ENCODE assay signal across 26 cellular contexts in the genomic region with DNA sequence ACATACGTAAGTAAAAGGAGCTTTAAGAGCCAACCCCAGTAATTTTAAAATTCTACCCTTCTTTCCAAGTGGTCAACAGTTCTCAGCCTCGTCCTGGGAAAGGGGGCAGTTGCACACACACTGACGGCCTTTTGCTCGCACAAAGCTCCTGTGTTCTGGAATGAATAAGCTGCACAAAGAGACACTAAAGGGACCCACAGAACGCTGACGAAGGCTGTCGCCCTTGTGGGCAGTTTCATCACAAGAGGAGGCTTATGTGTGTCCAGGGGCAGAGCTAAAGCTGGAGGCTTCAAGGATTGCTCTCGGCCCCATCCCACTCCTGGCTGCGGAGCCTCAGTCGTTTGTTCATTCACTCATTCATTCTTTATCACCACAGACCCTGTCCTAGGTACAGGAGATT.
DNase-seq lines count a peak whose midpoint lies in the region; ATAC-seq, FAIRE-seq and TF ChIP-seq lines count a peak whose summit lies in the region.
"Had no signal": no experiment of that assay in that cellular context is flagged by ENCODE, and none has a peak within 500 bp of the region (broad histone marks: within the 10 kb centered on the region; RNA-seq: fewer than 3 reads in every experiment).

No MANE protein-coding gene starts in this region.

- H2AFZ ChIP-seq in trophoblast cell (ENCODE audit: insufficient read depth, low read length, poor library complexity) = no peak overlapping the region
- H2AFZ ChIP-seq: PC-9 had no signal

- no peak overlapping the region for H4K91ac ChIP-seq in trophoblast cell (ENCODE audit: low read depth, low read length)

- H3K79me2 ChIP-seq in trophoblast cell (ENCODE audit: control insufficient read depth, insufficient read depth, low read length, poor library complexity) = no peaks in the 10 kb centered on the region

- FAIRE-seq in urothelium cell line (lab: Jason Lieb, UNC) = no peak
- FAIRE-seq: A549, G401.6 had no signal

- TF ChIP-seq CTCF in type B pancreatic cell (conservative IDR thresholded peaks at IDR 0.05) = no peak

- no peak overlapping the region for H3K4me3 Mint-ChIP-seq in activated naive CD4-positive, alpha-beta T cell treated with anti-CD3 and anti-CD28 coated beads, Interleukin-2, amount 50 U/mL, for 24 hours
- H3K4me3 Mint-ChIP-seq in type B pancreatic cell = no peak overlapping the region
- no peak overlapping the region for H3K4me3 Mint-ChIP-seq in activated naive CD8-positive, alpha-beta T cell treated with anti-CD3 and anti-CD28 coated beads for 36 hours
- H3K4me3 Mint-ChIP-seq: activated T-cell treated with anti-CD3 and anti-CD28 coated beads, Interleukin-2, amount 50 U/mL, for 4 hours had no signal

- peaks cover 7% of the 10 kb centered on the region for H3K27me3 Mint-ChIP-seq in activated naive CD4-positive, alpha-beta T cell treated with anti-CD3 and anti-CD28 coated beads, Interleukin-2, amount 50 U/mL, for 24 hours
- H3K27me3 Mint-ChIP-seq in type B pancreatic cell = peaks cover 44% of the 10 kb centered on the region
- H3K27me3 Mint-ChIP-seq in activated naive CD8-positive, alpha-beta T cell treated with anti-CD3 and anti-CD28 coated beads for 36 hours = peaks cover 21% of the 10 kb centered on the region

- H3K4me2 ChIP-seq in trophoblast cell (ENCODE audit: low read length) = no peak overlapping the region
- H3K4me2 ChIP-seq: A549; BLaER1 treated with 17β-estradiol and CSF1 and Interleukin-3, amounts not matched to agents 10 nM and 100 nM; PC-9 had no signal

- H2AK5ac ChIP-seq in trophoblast cell (ENCODE audit: low read length) = no peak overlapping the region

- H3K79me1 ChIP-seq in trophoblast cell (ENCODE audit: low read length) = no peaks in the 10 kb centered on the region

- peaks cover 5% of the 10 kb centered on the region for H3K9me3 Mint-ChIP-seq in activated naive CD4-positive, alpha-beta T cell treated with anti-CD3 and anti-CD28 coated beads, Interleukin-2, amount 50 U/mL, for 24 hours
- H3K9me3 Mint-ChIP-seq in type B pancreatic cell = no peaks in the 10 kb centered on the region
- H3K9me3 Mint-ChIP-seq in activated naive CD8-positive, alpha-beta T cell treated with anti-CD3 and anti-CD28 coated beads for 36 hours = no peaks in the 10 kb centered on the region

- H3K4me1 Mint-ChIP-seq in activated naive CD4-positive, alpha-beta T cell treated with anti-CD3 and anti-CD28 coated beads, Interleukin-2, amount 50 U/mL, for 24 hours = no peaks in the 10 kb centered on the region
- H3K4me1 Mint-ChIP-seq in type B pancreatic cell (ENCODE audit: unreplicated experiment) = no peaks in the 10 kb centered on the region
- no peaks in the 10 kb centered on the region for H3K4me1 Mint-ChIP-seq in activated naive CD8-positive, alpha-beta T cell treated with anti-CD3 and anti-CD28 coated beads for 36 hours

- H3K36me3 ChIP-seq in trophoblast cell (ENCODE audit: control insufficient read depth in 1 of 2, insufficient read depth in 2 of 2, low read length in 2 of 2) = no peaks in the 10 kb centered on the region
- H3K36me3 ChIP-seq: BLaER1 treated with 17β-estradiol and CSF1 and Interleukin-3, amounts not matched to agents 10 nM and 100 nM; brain microvascular endothelial cell; gastrocnemius medialis; left lung had no signal

- H2BK12ac ChIP-seq in trophoblast cell (ENCODE audit: low read length) = no peak overlapping the region

- peak overlapping the region; percentile 50 for H3K23ac ChIP-seq in trophoblast cell (ENCODE audit: low read length)

- no peak overlapping the region for H3K4me3 ChIP-seq in trophoblast cell (ENCODE audit: low read depth, low read length)
- H3K4me3 ChIP-seq: A549; BLaER1 treated with 17β-estradiol and CSF1 and Interleukin-3, amounts not matched to agents 10 nM and 100 nM; gastrocnemius medialis; left lung; PC-9 had no signal

- H3K27me3 ChIP-seq in trophoblast cell (ENCODE audit: insufficient read depth, low read length) = no peaks in the 10 kb centered on the region
- H3K27me3 ChIP-seq: BLaER1 treated with 17β-estradiol and CSF1 and Interleukin-3, amounts not matched to agents 10 nM and 100 nM; brain microvascular endothelial cell had no signal

- no CpG with 5 or more reads among the region's 10 CpGs for WGBS in trophoblast cell (ENCODE audit: extremely low coverage, insufficient coverage, insufficient read length)

- H2BK120ac ChIP-seq in trophoblast cell (ENCODE audit: insufficient read depth, low read length, poor library complexity) = no peak overlapping the region

- no peak overlapping the region for H3K14ac ChIP-seq in trophoblast cell (ENCODE audit: low read length)

- no peak for DNase-seq in activated naive CD4-positive, alpha-beta T cell (lab: John Stamatoyannopoulos, UW)
- DNase-seq in hippocampal formation (lab: John Stamatoyannopoulos, UW) = peak; percentile 79 to 97
- DNase-seq in trophoblast cell = no peak
- DNase-seq in type B pancreatic cell (ENCODE audit: extremely low spot score, unreplicated experiment) = peak; percentile 47
- DNase-seq in activated naive CD8-positive, alpha-beta T cell treated with anti-CD3 and anti-CD28 coated beads for 36 hours = no peak
- DNase-seq in urothelium cell line (ENCODE audit: low spot score) = no peak
- DNase-seq: activated CD4-positive, alpha-beta T cell treated with anti-CD3 and anti-CD28 coated beads, Interleukin-2, amount 50 U/mL, for 4 hours; activated T-cell treated with anti-CD3 and anti-CD28 coated beads, Interleukin-2, amount 50 U/mL, for 4 hours; brain microvascular endothelial cell; dermis blood vessel endothelial cell; gastrocnemius medialis; HCEC 1CT; left lung; NCI-H146; NCI-H2227 treated with DMSO at 0.1 percent for 48 hours; PC-9; stimulated activated CD4-positive, alpha-beta T cell treated with anti-CD3 and anti-CD28 coated beads, Interleukin-1b, Interleukin-23, amount 100 ng/mL, for 48 hours; stimulated activated naive CD8-positive, alpha-beta T cell treated with anti-CD3 and anti-CD28 coated beads, Interleukin-15, Interleukin-2, amounts not matched to agents 100 U/mL and 50 U/mL, for 24 hours; T-helper 2 cell had no signal

- H3K9ac ChIP-seq in trophoblast cell (ENCODE audit: low read length) = peak overlapping the region; percentile 68
- H3K9ac ChIP-seq: BLaER1 treated with 17β-estradiol and CSF1 and Interleukin-3, amounts not matched to agents 10 nM and 100 nM had no signal

- H3K18ac ChIP-seq in trophoblast cell (ENCODE audit: low read length) = no peak overlapping the region

- peak overlapping the region; percentile 38 for H3K27ac Mint-ChIP-seq in activated naive CD4-positive, alpha-beta T cell treated with anti-CD3 and anti-CD28 coated beads, Interleukin-2, amount 50 U/mL, for 24 hours
- H3K27ac Mint-ChIP-seq in type B pancreatic cell = no peak overlapping the region
- H3K27ac Mint-ChIP-seq in activated naive CD8-positive, alpha-beta T cell treated with anti-CD3 and anti-CD28 coated beads for 36 hours = no peak overlapping the region
- H3K27ac Mint-ChIP-seq: activated naive CD4-positive, alpha-beta T cell treated with anti-CD3 and anti-CD28 coated beads, Interleukin-2, amount 50 U/mL, for 72 hours had no signal

- no peak overlapping the region for H4K8ac ChIP-seq in trophoblast cell (ENCODE audit: low read depth, low read length)

- H4K12ac ChIP-seq in trophoblast cell (ENCODE audit: low read depth, low read length) = no peak overlapping the region

- H3K4me1 ChIP-seq in trophoblast cell (ENCODE audit: control insufficient read depth in 1 of 2, insufficient read depth in 2 of 2, low read length in 2 of 2) = no peaks in the 10 kb centered on the region
- H3K4me1 ChIP-seq: A549, gastrocnemius medialis, left lung had no signal

- no peak overlapping the region for H3K27ac ChIP-seq in trophoblast cell (ENCODE audit: low read depth, low read length)
- H3K27ac ChIP-seq: A549; BLaER1 treated with 17β-estradiol and CSF1 and Interleukin-3, amounts not matched to agents 10 nM and 100 nM; brain microvascular endothelial cell; epithelial cell of prostate; gastrocnemius medialis; left lung; PC-9 had no signal

- no peak for ATAC-seq in HG03025 (IDR thresholded peaks at IDR 0.05; ENCODE audit: low FRiP score, unreplicated experiment)
- ATAC-seq: A549; activated naive CD4-positive, alpha-beta T cell treated with anti-CD3 and anti-CD28 coated beads, Interleukin-2, amount 50 U/mL, for 72 hours; activated T-cell treated with anti-CD3 and anti-CD28 coated beads, Interleukin-2, amount 50 U/mL, for 4 hours; gastrocnemius medialis; left lung; stimulated activated naive CD8-positive, alpha-beta T cell treated with anti-CD3 and anti-CD28 coated beads, Interleukin-15, Interleukin-2, amounts not matched to agents 100 U/mL and 50 U/mL, for 24 hours had no signal

- no peak overlapping the region for H3K4ac ChIP-seq in trophoblast cell (ENCODE audit: low read depth, low read length)

- peaks cover 3% of the 10 kb centered on the region for H3K9me3 ChIP-seq in trophoblast cell (ENCODE audit: insufficient read depth, low read depth, low read length)

- no peak overlapping the region for H2BK5ac ChIP-seq in trophoblast cell (ENCODE audit: low read depth, low read length, poor library complexity)

- no peaks in the 10 kb centered on the region for H3K36me3 Mint-ChIP-seq in activated naive CD4-positive, alpha-beta T cell treated with anti-CD3 and anti-CD28 coated beads, Interleukin-2, amount 50 U/mL, for 24 hours
- H3K36me3 Mint-ChIP-seq in type B pancreatic cell = no peaks in the 10 kb centered on the region
- H3K36me3 Mint-ChIP-seq in activated naive CD8-positive, alpha-beta T cell treated with anti-CD3 and anti-CD28 coated beads for 36 hours = no peaks in the 10 kb centered on the region

Comparison
In these comparisons a context has a peak if more than half of its experiments do, and no peak if none do; other contexts are left out.
1. DNase-seq: peak in hippocampal formation (2 of 2) and type B pancreatic cell (single experiment); none in activated naive CD4-positive, alpha-beta T cell (0 of 4), trophoblast cell (0 of 2), activated naive CD8-positive, alpha-beta T cell treated with anti-CD3 and anti-CD28 coated beads for 36 hours (single experiment) and urothelium cell line (single experiment).